In the genomic region with DNA sequence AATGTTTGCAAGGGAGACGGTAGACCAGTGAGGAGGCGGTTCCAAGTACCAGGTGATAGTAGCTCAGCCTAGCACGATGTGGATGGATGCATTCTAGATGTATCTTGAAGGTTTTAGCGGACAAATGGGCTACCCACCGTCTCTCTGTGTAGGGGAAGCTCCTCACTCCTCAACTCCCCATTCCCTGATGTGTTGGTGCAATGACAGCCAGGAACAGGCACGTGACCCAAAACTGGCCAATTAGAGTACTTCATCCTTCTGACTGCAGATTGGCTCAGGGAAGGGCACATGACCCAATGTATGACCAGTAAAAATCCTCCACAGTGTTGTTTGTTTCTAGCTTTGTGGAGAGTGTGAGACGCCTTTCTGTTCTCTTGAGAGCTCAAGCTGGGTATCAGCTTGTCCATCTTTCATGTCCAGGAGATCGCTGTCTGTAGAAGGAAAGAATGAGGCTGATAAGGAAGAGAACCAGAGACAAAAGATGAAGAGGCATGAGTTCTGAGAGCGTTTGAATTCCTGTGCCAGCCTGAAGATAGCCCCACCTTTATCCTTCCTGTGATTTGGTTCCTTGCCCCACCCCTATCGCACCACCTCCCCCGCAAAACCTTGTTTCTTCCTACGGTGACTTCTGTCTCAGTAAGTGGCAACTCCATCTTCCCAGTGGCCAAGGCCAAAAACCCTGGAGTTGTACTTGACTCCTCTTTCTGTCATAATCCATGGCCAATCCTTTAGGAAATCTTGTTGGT, we compare ENCODE assay signal across 1 cellular context.
TF ChIP-seq lines count a peak whose summit lies in the region.

No MANE protein-coding gene starts in this region.

TF ChIP-seq in SK-N-SH, 30 proteins besides CTCF, POLR2A, EP300 and RAD21 (continued from another document):
- TF ChIP-seq, protein P1, sequence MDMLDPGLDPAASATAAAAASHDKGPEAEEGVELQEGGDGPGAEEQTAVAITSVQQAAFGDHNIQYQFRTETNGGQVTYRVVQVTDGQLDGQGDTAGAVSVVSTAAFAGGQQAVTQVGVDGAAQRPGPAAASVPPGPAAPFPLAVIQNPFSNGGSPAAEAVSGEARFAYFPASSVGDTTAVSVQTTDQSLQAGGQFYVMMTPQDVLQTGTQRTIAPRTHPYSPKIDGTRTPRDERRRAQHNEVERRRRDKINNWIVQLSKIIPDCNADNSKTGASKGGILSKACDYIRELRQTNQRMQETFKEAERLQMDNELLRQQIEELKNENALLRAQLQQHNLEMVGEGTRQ (IDR thresholded peaks at IDR 0.05; ENCODE audit: borderline replicate concordance, low read depth, low read length) = peak; percentile 97
- TF ChIP-seq, protein P2, sequence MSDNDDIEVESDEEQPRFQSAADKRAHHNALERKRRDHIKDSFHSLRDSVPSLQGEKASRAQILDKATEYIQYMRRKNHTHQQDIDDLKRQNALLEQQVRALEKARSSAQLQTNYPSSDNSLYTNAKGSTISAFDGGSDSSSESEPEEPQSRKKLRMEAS (IDR thresholded peaks at IDR 0.05; ENCODE audit: low read depth) = peak; percentile 51; the same call in 1 of the 2 replicates
- TF ChIP-seq CHD2 (IDR thresholded peaks at IDR 0.05; ENCODE audit: low read length, partially characterized antibody) (peak; percentile 22), YY1 (IDR thresholded peaks at IDR 0.05; ENCODE audit: low read depth) (no peak)
